Comparison of ENCODE assay signal across 8 cellular contexts in the genomic region with DNA sequence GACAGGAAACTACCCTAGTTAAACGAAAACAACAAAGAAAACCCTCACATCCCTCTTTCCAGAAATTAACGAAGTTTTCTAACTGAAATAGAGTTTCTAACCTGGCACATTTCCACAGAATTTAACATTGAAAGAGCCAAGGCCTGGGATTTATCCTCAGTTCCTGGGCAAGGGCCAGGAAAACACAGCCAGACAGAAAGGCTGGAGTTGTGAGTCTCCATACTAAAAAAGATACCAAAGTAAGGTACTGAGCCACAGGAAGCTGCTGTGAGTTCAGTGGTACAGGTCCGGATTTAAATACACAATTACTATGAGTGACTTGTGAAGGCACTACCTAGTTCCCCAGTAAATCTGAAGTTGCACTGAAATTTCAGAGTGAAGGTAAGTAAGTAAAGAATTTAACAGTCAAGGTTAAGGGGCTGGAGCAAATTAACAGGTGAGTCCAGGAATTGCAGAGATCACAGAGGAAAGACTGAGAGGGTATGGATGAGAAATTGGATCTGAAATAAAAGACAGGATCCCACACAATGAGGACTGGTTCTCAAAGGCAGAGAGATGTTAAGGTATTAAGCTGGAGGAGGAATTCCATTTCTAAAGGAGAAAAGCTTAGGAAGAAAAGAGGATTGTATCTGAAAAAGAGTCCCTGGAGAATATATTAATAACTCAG. TPM values are rescaled to one million over a fixed set of nuclear protein-coding genes. Genes with fewer than 3 reads are reported as not detected.
DNase-seq lines count a peak whose midpoint lies in the region; ATAC-seq and TF ChIP-seq lines count a peak whose summit lies in the region.

No MANE protein-coding gene starts in this region.

- peaks cover 32 to 76% (median 64%) of the 10 kb centered on the region in 4 donors for H3K4me1 Mint-ChIP-seq in CD4-positive, CD25-positive, alpha-beta regulatory T cell

- no peaks in the 10 kb centered on the region for H3K27me3 Mint-ChIP-seq in CD4-positive, CD25-positive, alpha-beta regulatory T cell

- peaks cover 10% of the 10 kb centered on the region for H3K36me3 Mint-ChIP-seq in CD4-positive, CD25-positive, alpha-beta regulatory T cell

- TF ChIP-seq CTCF in uterus (IDR thresholded peaks at IDR 0.05): peak in 1 of 4 experiments; percentile 5

- H3K4me1 ChIP-seq in CD4-positive, CD25-positive, alpha-beta regulatory T cell (ENCODE audit: control insufficient read depth, insufficient read depth, low read length, poor library complexity, severe bottlenecking): peaks cover 68% of the 10 kb centered on the region
- no peaks in the 10 kb centered on the region for H3K4me1 ChIP-seq in uterus

- H3K27ac ChIP-seq in CD4-positive, CD25-positive, alpha-beta regulatory T cell (ENCODE audit: insufficient read depth, low read length, poor library complexity, severe bottlenecking): peak overlapping the region; percentile 85
- H3K27ac ChIP-seq in cingulate gyrus (ENCODE audit: low read depth, low read length) (peak overlapping the region; percentile 90), uterus (peak overlapping the region; percentile 97)

- H3K4me3 ChIP-seq in CD4-positive, CD25-positive, alpha-beta regulatory T cell (ENCODE audit: low read depth, low read length): peak overlapping the region; percentile 93
- H3K4me3 ChIP-seq in uterus: peak overlapping the region; percentile 69 to 83

- H3K9me3 Mint-ChIP-seq in CD4-positive, CD25-positive, alpha-beta regulatory T cell: no peaks in the 10 kb centered on the region

- peak overlapping the region; percentile 96 to 100 (median 96) for H3K4me3 Mint-ChIP-seq in CD4-positive, CD25-positive, alpha-beta regulatory T cell

- intact Hi-C loops in uterus (cut with DNase I; ENCODE audit: low total_unique reads): no loop called here

- no peak for TF ChIP-seq POLR2A in uterus (IDR thresholded peaks at IDR 0.05)

- peak in 2 of 3 donors; percentile 19 to 64 for DNase-seq in CD4-positive, CD25-positive, alpha-beta regulatory T cell
- DNase-seq in NCI-H446 (lab: John Stamatoyannopoulos, UW): peak; percentile 46 to 70
- peak; percentile 9 for DNase-seq in mesenteric fat pad (ENCODE audit: low spot score)
- peak; percentile 66 to 72 for DNase-seq in uterus
- DNase-seq in HuH-7 (ENCODE audit: low spot score): no peak
- no peak for DNase-seq in hippocampal formation (lab: John Stamatoyannopoulos, UW)

- no peaks in the 10 kb centered on the region for H3K27me3 ChIP-seq in CD4-positive, CD25-positive, alpha-beta regulatory T cell (ENCODE audit: control insufficient read depth, insufficient read depth, low read length)
- H3K27me3 ChIP-seq in uterus: no peaks in the 10 kb centered on the region

- no peaks in the 10 kb centered on the region for H3K9me3 ChIP-seq in CD4-positive, CD25-positive, alpha-beta regulatory T cell (ENCODE audit: control insufficient read depth in 2 of 2, low read length in 2 of 2)
- no peaks in the 10 kb centered on the region for H3K9me3 ChIP-seq in uterus

- no peak for ATAC-seq in CD4-positive, CD25-positive, alpha-beta regulatory T cell (ENCODE audit: low read depth in 2 of 2)
- ATAC-seq in GM21360 (IDR thresholded peaks at IDR 0.05; ENCODE audit: unreplicated experiment): no peak

- H3K27ac Mint-ChIP-seq in CD4-positive, CD25-positive, alpha-beta regulatory T cell: peak overlapping the region; percentile 85 to 96 (median 91)

- peaks cover 5% of the 10 kb centered on the region for H3K36me3 ChIP-seq in CD4-positive, CD25-positive, alpha-beta regulatory T cell (ENCODE audit: control insufficient read depth, insufficient read depth, low read length)
- H3K36me3 ChIP-seq in uterus: no peaks in the 10 kb centered on the region

RNA-seq across cellular contexts. Expression of a gene that starts 0.9 kb away (rescaled TPM):
- total RNA-seq in CD4-positive, CD25-positive, alpha-beta regulatory T cell: 36.2 TPM
- 10 to 100 TPM; 21.7 to 26.9 (median 25.9) TPM for polyA plus RNA-seq in CD4-positive, CD25-positive, alpha-beta regulatory T cell
- total RNA-seq in mesenteric fat pad (26.6 TPM), uterus (10 to 100 TPM; 12.3 to 69.0 (median 32.2) TPM)

RNA-seq across cellular contexts. Expression of a gene that starts 7.5 kb away (rescaled TPM):
- total RNA-seq in CD4-positive, CD25-positive, alpha-beta regulatory T cell: 1.6 TPM
- polyA plus RNA-seq in CD4-positive, CD25-positive, alpha-beta regulatory T cell: under 1 TPM; 0.07 to 0.45 (median 0.31) TPM
- total RNA-seq in mesenteric fat pad (0.74 TPM), uterus (1 to 10 TPM in 1 of 4 donors, under 1 TPM in 3; 0.26 to 5.0 (median 0.61) TPM)

RNA-seq across cellular contexts. Expression of a gene that starts 7.6 kb away (rescaled TPM):
- 30.8 TPM for total RNA-seq in CD4-positive, CD25-positive, alpha-beta regulatory T cell
- 100 to 1,000 TPM; 103 to 129 (median 109) TPM for polyA plus RNA-seq in CD4-positive, CD25-positive, alpha-beta regulatory T cell
- total RNA-seq in mesenteric fat pad (30.7 TPM), uterus (10 to 100 TPM in 2 of 4 donors, 1 to 10 TPM in 2; 3.3 to 28.1 (median 8.6) TPM)

RNA-seq across cellular contexts. Expression of a gene that starts 29.6 kb away (rescaled TPM):
- total RNA-seq in CD4-positive, CD25-positive, alpha-beta regulatory T cell: 143 TPM
- polyA plus RNA-seq in CD4-positive, CD25-positive, alpha-beta regulatory T cell: 100 to 1,000 TPM; 143 to 176 (median 154) TPM
- 110 TPM for total RNA-seq in mesenteric fat pad
- total RNA-seq in uterus: 100 to 1,000 TPM; 118 to 226 (median 146) TPM

RNA-seq across cellular contexts. Expression of a gene that starts 38.4 kb away (rescaled TPM):
- total RNA-seq in CD4-positive, CD25-positive, alpha-beta regulatory T cell: 14.2 TPM
- polyA plus RNA-seq in CD4-positive, CD25-positive, alpha-beta regulatory T cell: 10 to 100 TPM; 50.4 to 71.8 (median 64.5) TPM
- total RNA-seq in mesenteric fat pad: 13.9 TPM
- total RNA-seq in uterus: 10 to 100 TPM; 26.1 to 46.3 (median 36.0) TPM

Comparison
In these comparisons a context has a peak if more than half of its experiments do, and no peak if none do; other contexts are left out.
1. DNase-seq: peak in CD4-positive, CD25-positive, alpha-beta regulatory T cell (2 of 3), NCI-H446 (2 of 2), mesenteric fat pad (single experiment) and uterus (2 of 2); none in HuH-7 (single experiment) and hippocampal formation (0 of 2).
2. Peak in every context shown above with its lines, with median percentiles within 50 percentile points of each other: H3K27ac ChIP-seq.